ENCODE assay signal across 8 cellular contexts in the genomic region with DNA sequence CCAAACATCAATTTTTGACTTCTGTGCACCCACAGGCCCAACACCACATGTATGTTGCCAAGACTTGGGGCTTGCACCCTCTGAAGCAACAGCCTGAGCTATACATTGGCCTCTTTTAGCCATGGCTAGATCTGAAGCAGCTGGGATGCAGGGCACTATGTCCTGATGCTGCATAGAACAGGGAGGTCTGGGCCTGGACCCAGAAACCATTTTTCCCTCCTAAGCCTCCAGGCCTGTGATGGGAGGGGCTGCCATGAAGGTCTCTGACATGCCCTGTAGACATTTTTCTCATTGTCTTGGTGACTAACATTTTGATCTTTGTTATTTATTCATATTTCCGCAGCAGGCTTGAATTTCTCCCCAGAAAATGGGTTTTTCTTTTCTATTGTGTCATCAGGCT.
"Had no signal": no experiment of that assay in that cellular context is flagged by ENCODE, and none has a peak within 500 bp of the region (broad histone marks: within the 10 kb centered on the region; RNA-seq: fewer than 3 reads in every experiment).

No MANE protein-coding gene starts in this region.

- ATAC-seq: GM12878 had no signal

- DNase-seq: GDM1, GF-D8 had no signal

- H3K4me3 ChIP-seq: GM12878 had no signal

- FAIRE-seq: G401.6, GM12878, GM12891, GM12892, GM18507, GM19239 had no signal
